In the genomic region with DNA sequence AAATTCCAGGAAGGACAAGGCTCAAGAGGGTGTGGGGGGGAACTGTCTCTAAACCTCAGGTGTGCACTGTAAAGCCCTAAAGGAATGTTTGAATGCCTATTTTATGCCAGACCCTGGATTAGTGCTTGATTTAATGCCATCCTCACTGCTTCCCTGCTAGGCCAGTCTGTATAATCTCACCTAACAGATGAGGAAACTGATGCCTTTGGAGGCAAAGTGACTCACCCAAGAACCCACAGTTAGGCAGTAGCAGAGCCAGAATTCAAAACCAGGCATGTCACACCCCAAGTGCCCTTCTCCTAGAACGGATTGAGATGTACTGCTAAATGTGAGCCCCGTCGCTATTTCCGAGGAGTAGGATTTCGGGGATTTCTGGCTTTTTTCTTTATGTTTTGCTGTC, we compare ENCODE assay signal across 29 cellular contexts.
"Had no signal": no experiment of that assay in that cellular context is flagged by ENCODE, and none has a peak within 500 bp of the region (broad histone marks: within the 10 kb centered on the region; RNA-seq: fewer than 3 reads in every experiment).

No MANE protein-coding gene starts in this region.

- H3K27ac ChIP-seq: epithelial cell of prostate, esophagus muscularis mucosa, foreskin keratinocyte, gastroesophageal sphincter, heart left ventricle, hepatocyte, neutrophil, parathyroid adenoma, stomach, thyroid gland, vagina had no signal

- H3K27me3 ChIP-seq: esophagus muscularis mucosa, foreskin keratinocyte, gastroesophageal sphincter, heart left ventricle, hepatocyte, neutrophil, stomach, thyroid gland, vagina had no signal

- DNase-seq: cortex of kidney; effector CD8-positive, alpha-beta T cell; endodermal cell; foreskin keratinocyte; heart left ventricle; kidney; mesenchymal stem cell; mucosa of descending colon; naive B cell; stimulated activated CD4-positive, alpha-beta T cell treated with anti-CD3 and anti-CD28 coated beads, Interleukin-12 subunit alpha, Interleukin-12 subunit beta, amount 100 ng/mL, for 4 hours; stimulated activated CD4-positive, alpha-beta T cell treated with anti-CD3 and anti-CD28 coated beads, Interleukin-1b, Interleukin-23, amount 100 ng/mL, for 48 hours; stimulated activated CD4-positive, alpha-beta T cell treated with anti-CD3 and anti-CD28 coated beads, Interleukin-4, amount 100 ng/mL, for 1 hour; stimulated activated CD8-positive, alpha-beta memory T cell treated with anti-CD3 and anti-CD28 coated beads, Interleukin-4, amount 100 ng/mL, for 48 hours; stimulated activated naive CD4-positive, alpha-beta T cell treated with Interleukin-2 at 50 U/mL for 16 hours; stomach; thyroid gland; trophoblast cell had no signal

- H3K4me3 ChIP-seq: esophagus muscularis mucosa, gastroesophageal sphincter, heart left ventricle, hepatocyte, lung, mucosa of descending colon, smooth muscle cell, stomach, thyroid gland, vagina had no signal

- H3K4me2 ChIP-seq: hepatocyte, smooth muscle cell had no signal

- H2AFZ ChIP-seq: hepatocyte, parathyroid adenoma had no signal

- FAIRE-seq: kidney had no signal

- H3K9me3 ChIP-seq: esophagus muscularis mucosa, gastroesophageal sphincter, heart left ventricle, mucosa of descending colon, neutrophil, stomach, thyroid gland, vagina had no signal

- H3K9ac ChIP-seq: parathyroid adenoma had no signal

- H3K4me1 ChIP-seq: foreskin keratinocyte, parathyroid adenoma, vagina had no signal

- ATAC-seq: foreskin keratinocyte; gastroesophageal sphincter; heart left ventricle; left lobe of liver; mucosa of descending colon; natural killer cell treated with Interleukin-12 subunit alpha and Interleukin-12 subunit beta and Interleukin-15 and Interleukin-18, amount 100 ng/mL, for 72 hours; sciatic nerve had no signal

- H3K79me2 ChIP-seq: hepatocyte, parathyroid adenoma had no signal
